ENCODE assay signal across 1 cellular context in the genomic region with DNA sequence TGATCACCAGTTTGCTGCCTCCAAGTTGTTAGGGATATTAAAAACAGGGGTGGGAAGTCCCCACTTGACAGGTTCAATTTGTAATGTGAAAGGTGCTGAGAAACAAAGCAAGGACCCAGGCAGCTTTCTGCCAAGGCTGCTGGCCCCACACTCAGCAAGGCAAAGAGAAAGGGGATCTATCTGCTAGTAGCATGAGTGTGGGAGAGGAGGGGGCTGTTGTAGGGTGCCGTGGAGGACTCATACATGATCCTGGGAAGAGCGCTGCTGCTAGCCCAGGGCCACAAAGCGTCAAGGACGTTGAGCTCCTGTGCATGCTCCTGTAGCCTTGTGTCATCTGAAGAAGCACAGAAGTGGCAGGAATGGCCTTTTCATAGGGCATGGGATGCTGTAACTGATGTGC.
TF ChIP-seq lines count a peak whose summit lies in the region.

No MANE protein-coding gene starts in this region.

TF ChIP-seq in SK-N-SH treated with all-trans-retinoic acid at 6 μM for 48 hours, 23 proteins besides CTCF, POLR2A, EP300 and RAD21 (continued from another document):
- no peak for TF ChIP-seq ESRRG (CRISPR knock-in tag; IDR thresholded peaks at IDR 0.05)
- no peak for TF ChIP-seq SNAI2 (CRISPR knock-in tag; IDR thresholded peaks at IDR 0.05)
- no peak for TF ChIP-seq ZNF8 (CRISPR knock-in tag; IDR thresholded peaks at IDR 0.05)
- TF ChIP-seq, protein P1, sequence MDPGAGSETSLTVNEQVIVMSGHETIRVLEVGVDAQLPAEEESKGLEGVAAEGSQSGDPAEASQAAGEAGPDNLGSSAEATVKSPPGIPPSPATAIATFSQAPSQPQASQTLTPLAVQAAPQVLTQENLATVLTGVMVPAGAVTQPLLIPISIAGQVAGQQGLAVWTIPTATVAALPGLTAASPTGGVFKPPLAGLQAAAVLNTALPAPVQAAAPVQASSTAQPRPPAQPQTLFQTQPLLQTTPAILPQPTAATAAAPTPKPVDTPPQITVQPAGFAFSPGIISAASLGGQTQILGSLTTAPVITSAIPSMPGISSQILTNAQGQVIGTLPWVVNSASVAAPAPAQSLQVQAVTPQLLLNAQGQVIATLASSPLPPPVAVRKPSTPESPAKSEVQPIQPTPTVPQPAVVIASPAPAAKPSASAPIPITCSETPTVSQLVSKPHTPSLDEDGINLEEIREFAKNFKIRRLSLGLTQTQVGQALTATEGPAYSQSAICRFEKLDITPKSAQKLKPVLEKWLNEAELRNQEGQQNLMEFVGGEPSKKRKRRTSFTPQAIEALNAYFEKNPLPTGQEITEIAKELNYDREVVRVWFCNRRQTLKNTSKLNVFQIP (CRISPR knock-in tag; IDR thresholded peaks at IDR 0.05; ENCODE audit: borderline replicate concordance, low read depth): no peak
- no peak for TF ChIP-seq GLIS3 (CRISPR knock-in tag; IDR thresholded peaks at IDR 0.05)
- TF ChIP-seq ZFP30 (CRISPR knock-in tag; IDR thresholded peaks at IDR 0.05): no peak
- no peak for TF ChIP-seq ZNF70 (CRISPR knock-in tag; IDR thresholded peaks at IDR 0.05)
- no peak for TF ChIP-seq CSDC2 (CRISPR knock-in tag; IDR thresholded peaks at IDR 0.05)
- no peak for TF ChIP-seq ARNTL (CRISPR knock-in tag; IDR thresholded peaks at IDR 0.05; ENCODE audit: borderline replicate concordance, low read depth)
- no peak for TF ChIP-seq TCF4 (CRISPR knock-in tag; IDR thresholded peaks at IDR 0.05; ENCODE audit: borderline replicate concordance)
- no peak for TF ChIP-seq ZNF565 (CRISPR knock-in tag; conservative IDR thresholded peaks at IDR 0.05; ENCODE audit: low read depth)
- TF ChIP-seq, protein P2, sequence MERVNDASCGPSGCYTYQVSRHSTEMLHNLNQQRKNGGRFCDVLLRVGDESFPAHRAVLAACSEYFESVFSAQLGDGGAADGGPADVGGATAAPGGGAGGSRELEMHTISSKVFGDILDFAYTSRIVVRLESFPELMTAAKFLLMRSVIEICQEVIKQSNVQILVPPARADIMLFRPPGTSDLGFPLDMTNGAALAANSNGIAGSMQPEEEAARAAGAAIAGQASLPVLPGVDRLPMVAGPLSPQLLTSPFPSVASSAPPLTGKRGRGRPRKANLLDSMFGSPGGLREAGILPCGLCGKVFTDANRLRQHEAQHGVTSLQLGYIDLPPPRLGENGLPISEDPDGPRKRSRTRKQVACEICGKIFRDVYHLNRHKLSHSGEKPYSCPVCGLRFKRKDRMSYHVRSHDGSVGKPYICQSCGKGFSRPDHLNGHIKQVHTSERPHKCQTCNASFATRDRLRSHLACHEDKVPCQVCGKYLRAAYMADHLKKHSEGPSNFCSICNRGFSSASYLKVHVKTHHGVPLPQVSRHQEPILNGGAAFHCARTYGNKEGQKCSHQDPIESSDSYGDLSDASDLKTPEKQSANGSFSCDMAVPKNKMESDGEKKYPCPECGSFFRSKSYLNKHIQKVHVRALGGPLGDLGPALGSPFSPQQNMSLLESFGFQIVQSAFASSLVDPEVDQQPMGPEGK (CRISPR knock-in tag; IDR thresholded peaks at IDR 0.05; ENCODE audit: borderline replicate concordance): no peak
- no peak for TF ChIP-seq TOX (CRISPR knock-in tag; IDR thresholded peaks at IDR 0.05; ENCODE audit: borderline replicate concordance)
- no peak for TF ChIP-seq PPARA (CRISPR knock-in tag; IDR thresholded peaks at IDR 0.05; ENCODE audit: borderline replicate concordance)
- TF ChIP-seq OSR1 (CRISPR knock-in tag; IDR thresholded peaks at IDR 0.05): no peak
- TF ChIP-seq ZFP3 (CRISPR knock-in tag; IDR thresholded peaks at IDR 0.05): no peak
- no peak for TF ChIP-seq BACH2 (CRISPR knock-in tag; IDR thresholded peaks at IDR 0.05; ENCODE audit: borderline replicate concordance)
